Comparison of ENCODE assay signal across 3 cellular contexts in the genomic region with DNA sequence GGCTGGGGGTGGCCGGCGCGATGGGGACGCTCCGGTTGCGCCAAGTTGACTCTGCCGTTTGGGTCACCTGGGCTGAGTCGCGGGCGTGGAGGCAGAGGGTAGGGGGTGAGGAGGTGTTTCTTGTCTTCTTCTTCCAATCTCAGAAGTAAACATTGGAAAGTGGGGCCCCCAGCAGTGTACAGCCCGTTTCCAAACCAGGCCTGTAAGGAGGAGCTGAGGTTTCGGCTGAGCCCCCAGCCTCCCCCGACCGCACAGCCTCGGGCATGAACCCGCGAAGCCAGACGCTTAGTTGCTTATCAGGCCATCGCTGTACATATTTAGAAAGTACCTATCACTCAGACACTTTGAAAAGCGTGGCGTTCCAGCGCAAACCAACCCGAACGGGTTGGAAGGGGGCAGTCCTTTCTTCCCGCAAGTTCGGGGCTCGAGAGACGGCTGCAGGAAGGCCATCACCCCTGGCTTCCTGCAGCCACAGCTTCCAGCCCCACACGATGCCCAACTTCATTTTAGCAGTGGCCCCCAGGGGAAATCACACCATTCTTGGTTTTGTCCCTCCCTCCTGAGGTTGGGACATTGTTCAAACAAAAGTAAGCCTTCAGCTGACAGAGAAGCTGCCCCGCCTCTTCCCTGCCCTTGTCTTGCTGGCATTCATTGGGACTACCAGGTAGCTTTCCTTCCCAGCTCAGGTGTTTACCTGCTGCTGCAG.
A peak's percentile ranks its signal among the peaks of the same experiment; 100 is the strongest.
TF ChIP-seq lines count a peak whose summit lies in the region.

No MANE protein-coding gene starts in this region.

TF ChIP-seq in HepG2, 621 proteins besides CTCF, POLR2A, EP300 and RAD21 (continued from another document and continues in another):
- TF ChIP-seq, protein P1, sequence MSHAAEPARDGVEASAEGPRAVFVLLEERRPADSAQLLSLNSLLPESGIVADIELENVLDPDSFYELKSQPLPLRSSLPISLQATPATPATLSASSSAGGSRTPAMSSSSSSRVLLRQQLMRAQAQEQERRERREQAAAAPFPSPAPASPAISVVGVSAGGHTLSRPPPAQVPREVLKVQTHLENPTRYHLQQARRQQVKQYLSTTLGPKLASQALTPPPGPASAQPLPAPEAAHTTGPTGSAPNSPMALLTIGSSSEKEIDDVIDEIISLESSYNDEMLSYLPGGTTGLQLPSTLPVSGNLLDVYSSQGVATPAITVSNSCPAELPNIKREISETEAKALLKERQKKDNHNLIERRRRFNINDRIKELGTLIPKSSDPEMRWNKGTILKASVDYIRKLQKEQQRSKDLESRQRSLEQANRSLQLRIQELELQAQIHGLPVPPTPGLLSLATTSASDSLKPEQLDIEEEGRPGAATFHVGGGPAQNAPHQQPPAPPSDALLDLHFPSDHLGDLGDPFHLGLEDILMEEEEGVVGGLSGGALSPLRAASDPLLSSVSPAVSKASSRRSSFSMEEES (CRISPR knock-in tag; IDR thresholded peaks at IDR 0.05) = no peak
- TF ChIP-seq TCF12 (IDR thresholded peaks at IDR 0.05) = no peak
- no peak for TF ChIP-seq TCF12 (CRISPR knock-in tag; IDR thresholded peaks at IDR 0.05)
- TF ChIP-seq, protein P2, sequence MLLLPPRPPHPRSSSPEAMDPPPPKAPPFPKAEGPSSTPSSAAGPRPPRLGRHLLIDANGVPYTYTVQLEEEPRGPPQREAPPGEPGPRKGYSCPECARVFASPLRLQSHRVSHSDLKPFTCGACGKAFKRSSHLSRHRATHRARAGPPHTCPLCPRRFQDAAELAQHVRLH (CRISPR knock-in tag; IDR thresholded peaks at IDR 0.05; ENCODE audit: borderline replicate concordance, low read depth) = no peak
- no peak for TF ChIP-seq FOXK2 (IDR thresholded peaks at IDR 0.05)
- TF ChIP-seq MEF2D (CRISPR knock-in tag; IDR thresholded peaks at IDR 0.05) = no peak
- TF ChIP-seq ZNF264 (CRISPR knock-in tag; IDR thresholded peaks at IDR 0.05) = no peak
- no peak for TF ChIP-seq TEAD3 (CRISPR knock-in tag; optimal IDR thresholded peaks at IDR 0.05; ENCODE audit: borderline replicate concordance)
- TF ChIP-seq NBN (conservative IDR thresholded peaks at IDR 0.05) = no peak
- TF ChIP-seq ZFP90 (CRISPR knock-in tag; IDR thresholded peaks at IDR 0.05; ENCODE audit: borderline replicate concordance) = no peak
- no peak for TF ChIP-seq ZNF343 (CRISPR knock-in tag; IDR thresholded peaks at IDR 0.05)
- TF ChIP-seq HCFC1 (IDR thresholded peaks at IDR 0.05; ENCODE audit: low read depth, low read length) = no peak
- TF ChIP-seq ZNF558 (CRISPR knock-in tag; IDR thresholded peaks at IDR 0.05; ENCODE audit: borderline replicate concordance) = no peak
- no peak for TF ChIP-seq ZNF331 (CRISPR knock-in tag; IDR thresholded peaks at IDR 0.05)
- no peak for TF ChIP-seq PHB2 (IDR thresholded peaks at IDR 0.05; ENCODE audit: partially characterized antibody)
- TF ChIP-seq KDM2A (CRISPR knock-in tag; IDR thresholded peaks at IDR 0.05; ENCODE audit: borderline replicate concordance, low read depth) = no peak
- no peak for TF ChIP-seq SOX13 (IDR thresholded peaks at IDR 0.05)
- peak in 1 of 2 experiments; percentile 84; a peak in 2 of 4 replicates for TF ChIP-seq SOX13 (CRISPR knock-in tag; conservative IDR thresholded peaks at IDR 0.05 in 1 of 2, IDR thresholded peaks at IDR 0.05 in 1 of 2)
- TF ChIP-seq, protein P3, sequence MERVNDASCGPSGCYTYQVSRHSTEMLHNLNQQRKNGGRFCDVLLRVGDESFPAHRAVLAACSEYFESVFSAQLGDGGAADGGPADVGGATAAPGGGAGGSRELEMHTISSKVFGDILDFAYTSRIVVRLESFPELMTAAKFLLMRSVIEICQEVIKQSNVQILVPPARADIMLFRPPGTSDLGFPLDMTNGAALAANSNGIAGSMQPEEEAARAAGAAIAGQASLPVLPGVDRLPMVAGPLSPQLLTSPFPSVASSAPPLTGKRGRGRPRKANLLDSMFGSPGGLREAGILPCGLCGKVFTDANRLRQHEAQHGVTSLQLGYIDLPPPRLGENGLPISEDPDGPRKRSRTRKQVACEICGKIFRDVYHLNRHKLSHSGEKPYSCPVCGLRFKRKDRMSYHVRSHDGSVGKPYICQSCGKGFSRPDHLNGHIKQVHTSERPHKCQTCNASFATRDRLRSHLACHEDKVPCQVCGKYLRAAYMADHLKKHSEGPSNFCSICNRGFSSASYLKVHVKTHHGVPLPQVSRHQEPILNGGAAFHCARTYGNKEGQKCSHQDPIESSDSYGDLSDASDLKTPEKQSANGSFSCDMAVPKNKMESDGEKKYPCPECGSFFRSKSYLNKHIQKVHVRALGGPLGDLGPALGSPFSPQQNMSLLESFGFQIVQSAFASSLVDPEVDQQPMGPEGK (CRISPR knock-in tag; IDR thresholded peaks at IDR 0.05) = 0 out of 2 replicates have a peak, but pooled peaks have one; percentile 37
- no peak for TF ChIP-seq ATM (IDR thresholded peaks at IDR 0.05; ENCODE audit: borderline replicate concordance)
- TF ChIP-seq HNRNPH1 (optimal IDR thresholded peaks at IDR 0.05; ENCODE audit: low read depth, low read length) = no peak
- no peak for TF ChIP-seq TARDBP (CRISPR knock-in tag; IDR thresholded peaks at IDR 0.05)

TF ChIP-seq in HEK293T, 16 proteins besides CTCF, POLR2A, EP300 and RAD21 (continued from another document):
- TF ChIP-seq, protein P4, sequence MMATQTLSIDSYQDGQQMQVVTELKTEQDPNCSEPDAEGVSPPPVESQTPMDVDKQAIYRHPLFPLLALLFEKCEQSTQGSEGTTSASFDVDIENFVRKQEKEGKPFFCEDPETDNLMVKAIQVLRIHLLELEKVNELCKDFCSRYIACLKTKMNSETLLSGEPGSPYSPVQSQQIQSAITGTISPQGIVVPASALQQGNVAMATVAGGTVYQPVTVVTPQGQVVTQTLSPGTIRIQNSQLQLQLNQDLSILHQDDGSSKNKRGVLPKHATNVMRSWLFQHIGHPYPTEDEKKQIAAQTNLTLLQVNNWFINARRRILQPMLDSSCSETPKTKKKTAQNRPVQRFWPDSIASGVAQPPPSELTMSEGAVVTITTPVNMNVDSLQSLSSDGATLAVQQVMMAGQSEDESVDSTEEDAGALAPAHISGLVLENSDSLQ (IDR thresholded peaks at IDR 0.05) = no peak
- no peak for TF ChIP-seq ELF4 (IDR thresholded peaks at IDR 0.05)
- TF ChIP-seq HDGF (IDR thresholded peaks at IDR 0.05; ENCODE audit: borderline replicate concordance) = no peak
- no peak for TF ChIP-seq ZNF384 (IDR thresholded peaks at IDR 0.05)
- no peak for TF ChIP-seq TARDBP (IDR thresholded peaks at IDR 0.05)
- no peak for TF ChIP-seq BHLHE40 (IDR thresholded peaks at IDR 0.05; ENCODE audit: borderline replicate concordance)
- TF ChIP-seq NFRKB (IDR thresholded peaks at IDR 0.05) = no peak
- no peak for TF ChIP-seq CTBP1 (IDR thresholded peaks at IDR 0.05; ENCODE audit: borderline replicate concordance)

TF ChIP-seq in SK-N-SH, 30 proteins besides CTCF, POLR2A, EP300 and RAD21 (continued from another document):
- TF ChIP-seq, protein P5, sequence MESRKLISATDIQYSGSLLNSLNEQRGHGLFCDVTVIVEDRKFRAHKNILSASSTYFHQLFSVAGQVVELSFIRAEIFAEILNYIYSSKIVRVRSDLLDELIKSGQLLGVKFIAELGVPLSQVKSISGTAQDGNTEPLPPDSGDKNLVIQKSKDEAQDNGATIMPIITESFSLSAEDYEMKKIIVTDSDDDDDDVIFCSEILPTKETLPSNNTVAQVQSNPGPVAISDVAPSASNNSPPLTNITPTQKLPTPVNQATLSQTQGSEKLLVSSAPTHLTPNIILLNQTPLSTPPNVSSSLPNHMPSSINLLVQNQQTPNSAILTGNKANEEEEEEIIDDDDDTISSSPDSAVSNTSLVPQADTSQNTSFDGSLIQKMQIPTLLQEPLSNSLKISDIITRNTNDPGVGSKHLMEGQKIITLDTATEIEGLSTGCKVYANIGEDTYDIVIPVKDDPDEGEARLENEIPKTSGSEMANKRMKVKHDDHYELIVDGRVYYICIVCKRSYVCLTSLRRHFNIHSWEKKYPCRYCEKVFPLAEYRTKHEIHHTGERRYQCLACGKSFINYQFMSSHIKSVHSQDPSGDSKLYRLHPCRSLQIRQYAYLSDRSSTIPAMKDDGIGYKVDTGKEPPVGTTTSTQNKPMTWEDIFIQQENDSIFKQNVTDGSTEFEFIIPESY (IDR thresholded peaks at IDR 0.05; ENCODE audit: borderline replicate concordance, low read depth) = no peak
- TF ChIP-seq MXI1 (IDR thresholded peaks at IDR 0.05; ENCODE audit: low read depth, low read length) = no peak
- no peak for TF ChIP-seq RFX5 (IDR thresholded peaks at IDR 0.05; ENCODE audit: low read length)
- TF ChIP-seq TEAD4 (IDR thresholded peaks at IDR 0.05; ENCODE audit: borderline replicate concordance, insufficient read depth) = no peak
- no peak for TF ChIP-seq CHD2 (IDR thresholded peaks at IDR 0.05; ENCODE audit: low read length, partially characterized antibody)
- no peak for TF ChIP-seq JUND (IDR thresholded peaks at IDR 0.05)
- no peak for TF ChIP-seq NRF1 (IDR thresholded peaks at IDR 0.05; ENCODE audit: low read depth, low read length)
- TF ChIP-seq, protein P6, sequence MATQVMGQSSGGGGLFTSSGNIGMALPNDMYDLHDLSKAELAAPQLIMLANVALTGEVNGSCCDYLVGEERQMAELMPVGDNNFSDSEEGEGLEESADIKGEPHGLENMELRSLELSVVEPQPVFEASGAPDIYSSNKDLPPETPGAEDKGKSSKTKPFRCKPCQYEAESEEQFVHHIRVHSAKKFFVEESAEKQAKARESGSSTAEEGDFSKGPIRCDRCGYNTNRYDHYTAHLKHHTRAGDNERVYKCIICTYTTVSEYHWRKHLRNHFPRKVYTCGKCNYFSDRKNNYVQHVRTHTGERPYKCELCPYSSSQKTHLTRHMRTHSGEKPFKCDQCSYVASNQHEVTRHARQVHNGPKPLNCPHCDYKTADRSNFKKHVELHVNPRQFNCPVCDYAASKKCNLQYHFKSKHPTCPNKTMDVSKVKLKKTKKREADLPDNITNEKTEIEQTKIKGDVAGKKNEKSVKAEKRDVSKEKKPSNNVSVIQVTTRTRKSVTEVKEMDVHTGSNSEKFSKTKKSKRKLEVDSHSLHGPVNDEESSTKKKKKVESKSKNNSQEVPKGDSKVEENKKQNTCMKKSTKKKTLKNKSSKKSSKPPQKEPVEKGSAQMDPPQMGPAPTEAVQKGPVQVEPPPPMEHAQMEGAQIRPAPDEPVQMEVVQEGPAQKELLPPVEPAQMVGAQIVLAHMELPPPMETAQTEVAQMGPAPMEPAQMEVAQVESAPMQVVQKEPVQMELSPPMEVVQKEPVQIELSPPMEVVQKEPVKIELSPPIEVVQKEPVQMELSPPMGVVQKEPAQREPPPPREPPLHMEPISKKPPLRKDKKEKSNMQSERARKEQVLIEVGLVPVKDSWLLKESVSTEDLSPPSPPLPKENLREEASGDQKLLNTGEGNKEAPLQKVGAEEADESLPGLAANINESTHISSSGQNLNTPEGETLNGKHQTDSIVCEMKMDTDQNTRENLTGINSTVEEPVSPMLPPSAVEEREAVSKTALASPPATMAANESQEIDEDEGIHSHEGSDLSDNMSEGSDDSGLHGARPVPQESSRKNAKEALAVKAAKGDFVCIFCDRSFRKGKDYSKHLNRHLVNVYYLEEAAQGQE (IDR thresholded peaks at IDR 0.05; ENCODE audit: low read depth, low read length) = no peak
- TF ChIP-seq SMC3 (IDR thresholded peaks at IDR 0.05; ENCODE audit: low read depth, low read length) = no peak
- TF ChIP-seq GATA2 (CRISPR knock-in tag; IDR thresholded peaks at IDR 0.05) = no peak
- no peak for TF ChIP-seq NFIC (IDR thresholded peaks at IDR 0.05; ENCODE audit: borderline replicate concordance)
- TF ChIP-seq SIN3A (IDR thresholded peaks at IDR 0.05; ENCODE audit: borderline replicate concordance, low read depth, low read length) = no peak
- TF ChIP-seq MEF2A (IDR thresholded peaks at IDR 0.05; ENCODE audit: borderline replicate concordance, low read depth) = no peak
- TF ChIP-seq, protein P7, sequence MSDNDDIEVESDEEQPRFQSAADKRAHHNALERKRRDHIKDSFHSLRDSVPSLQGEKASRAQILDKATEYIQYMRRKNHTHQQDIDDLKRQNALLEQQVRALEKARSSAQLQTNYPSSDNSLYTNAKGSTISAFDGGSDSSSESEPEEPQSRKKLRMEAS (IDR thresholded peaks at IDR 0.05; ENCODE audit: low read depth) = no peak
- TF ChIP-seq, protein P8, sequence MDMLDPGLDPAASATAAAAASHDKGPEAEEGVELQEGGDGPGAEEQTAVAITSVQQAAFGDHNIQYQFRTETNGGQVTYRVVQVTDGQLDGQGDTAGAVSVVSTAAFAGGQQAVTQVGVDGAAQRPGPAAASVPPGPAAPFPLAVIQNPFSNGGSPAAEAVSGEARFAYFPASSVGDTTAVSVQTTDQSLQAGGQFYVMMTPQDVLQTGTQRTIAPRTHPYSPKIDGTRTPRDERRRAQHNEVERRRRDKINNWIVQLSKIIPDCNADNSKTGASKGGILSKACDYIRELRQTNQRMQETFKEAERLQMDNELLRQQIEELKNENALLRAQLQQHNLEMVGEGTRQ (IDR thresholded peaks at IDR 0.05; ENCODE audit: borderline replicate concordance, low read depth, low read length) = no peak
- TF ChIP-seq, protein P9, sequence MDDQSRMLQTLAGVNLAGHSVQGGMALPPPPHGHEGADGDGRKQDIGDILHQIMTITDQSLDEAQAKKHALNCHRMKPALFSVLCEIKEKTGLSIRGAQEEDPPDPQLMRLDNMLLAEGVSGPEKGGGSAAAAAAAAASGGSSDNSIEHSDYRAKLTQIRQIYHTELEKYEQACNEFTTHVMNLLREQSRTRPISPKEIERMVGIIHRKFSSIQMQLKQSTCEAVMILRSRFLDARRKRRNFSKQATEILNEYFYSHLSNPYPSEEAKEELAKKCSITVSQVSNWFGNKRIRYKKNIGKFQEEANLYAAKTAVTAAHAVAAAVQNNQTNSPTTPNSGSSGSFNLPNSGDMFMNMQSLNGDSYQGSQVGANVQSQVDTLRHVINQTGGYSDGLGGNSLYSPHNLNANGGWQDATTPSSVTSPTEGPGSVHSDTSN (IDR thresholded peaks at IDR 0.05) = no peak
